11 cellular contexts compared by ENCODE assay signal in the genomic region with DNA sequence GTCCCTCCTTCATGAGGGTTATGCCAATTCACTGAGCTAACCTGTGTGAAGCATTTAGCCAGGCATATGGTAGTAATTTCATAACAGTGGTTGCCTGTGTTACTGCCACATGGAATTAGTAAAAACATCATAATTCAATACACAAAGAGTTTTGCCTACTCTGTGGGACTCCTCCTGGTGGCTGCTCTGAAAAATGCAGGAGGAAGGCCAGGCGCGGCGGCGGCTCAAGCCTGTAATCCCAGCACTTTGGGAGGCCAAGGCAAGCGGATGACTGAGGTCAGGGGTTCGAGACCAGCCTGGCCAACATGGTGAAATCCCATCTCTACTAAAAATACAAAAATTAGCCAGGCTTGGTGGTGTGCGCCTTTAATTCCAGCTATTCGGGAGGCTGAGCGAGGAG.
DNase-seq lines count a peak whose midpoint lies in the region; ATAC-seq and TF ChIP-seq lines count a peak whose summit lies in the region.
"Had no signal": no experiment of that assay in that cellular context is flagged by ENCODE, and none has a peak within 500 bp of the region (broad histone marks: within the 10 kb centered on the region; RNA-seq: fewer than 3 reads in every experiment).

No MANE protein-coding gene starts in this region.

- H3K18ac ChIP-seq in mesendoderm (ENCODE audit: low read length) = no peak overlapping the region

- no peak overlapping the region for H2BK5ac ChIP-seq in mesendoderm (ENCODE audit: low read length)

- H3F3A ChIP-seq in PC-3 (ENCODE audit: low read length, unreplicated experiment) = no peaks in the 10 kb centered on the region

- no TSS peak for BruUV-seq in Calu3 (replicated peaks; lab: Mats Ljungman, UMichigan)
- BruUV-seq in PC-3 (replicated peaks; lab: Mats Ljungman, UMichigan) = no TSS peak

- no peak overlapping the region for H2AFZ ChIP-seq in PC-3 (ENCODE audit: low read length)

- CTCF ChIA-PET in Calu3 (lab: Charles Lee) (no interaction called here), PC-3 (lab: Charles Lee) (no interaction called here)

- H4K20me1 ChIP-seq in PC-3 (ENCODE audit: low read length) = no peaks in the 10 kb centered on the region

- H2BK120ac ChIP-seq in mesendoderm (ENCODE audit: low read depth, low read length) = no peak overlapping the region

- H3K4me1 Mint-ChIP-seq in Calu3 (ENCODE audit: low read depth, unreplicated experiment) = no peaks in the 10 kb centered on the region

- DNase-seq in Calu3 (peak; percentile 7), PC-3 (no peak), mesendoderm (peak; percentile 26), gastrocnemius medialis (no peak), MV-4-11 (lab: John Stamatoyannopoulos, UW) (no peak)
- DNase-seq: activated CD8-positive, alpha-beta memory T cell treated with anti-CD3 and anti-CD28 coated beads, Interleukin-2, amount 50 U/mL, for 4 hours; cerebellar nuclear complex; T1000 had no signal

- no peaks in the 10 kb centered on the region for H3K9me3 ChIP-seq in PC-3 (ENCODE audit: low read length)
- H3K9me3 ChIP-seq in gastrocnemius medialis = no peaks in the 10 kb centered on the region

- H2AK5ac ChIP-seq in mesendoderm (ENCODE audit: low read length) = no peak overlapping the region

- H2BK15ac ChIP-seq in mesendoderm (replicated peaks; ENCODE audit: low read depth) = no peak overlapping the region

- H4K5ac ChIP-seq in mesendoderm (ENCODE audit: low read length) = no peak overlapping the region

- no peak overlapping the region for H3K23ac ChIP-seq in mesendoderm (ENCODE audit: low read length)

- no peaks in the 10 kb centered on the region for H3K36me3 Mint-ChIP-seq in Calu3 (ENCODE audit: insufficient read depth, unreplicated experiment)

- no peak overlapping the region for H3K4ac ChIP-seq in mesendoderm (ENCODE audit: low read depth, low read length)

- H3K36me3 ChIP-seq in PC-3 (ENCODE audit: low read depth, low read length) (no peaks in the 10 kb centered on the region), mesendoderm (ENCODE audit: control insufficient read depth, insufficient read depth, low read length) (no peaks in the 10 kb centered on the region), gastrocnemius medialis (no peaks in the 10 kb centered on the region)

- H3K27me3 Mint-ChIP-seq in Calu3 (ENCODE audit: unreplicated experiment) = no peaks in the 10 kb centered on the region

- TF ChIP-seq CTCF in Calu3 (IDR thresholded peaks at IDR 0.05; ENCODE audit: unreplicated experiment) = no peak
- TF ChIP-seq CTCF in GM12874 (IDR thresholded peaks at IDR 0.05; ENCODE audit: insufficient read depth, low read depth, low read length) = peak; percentile 24; the same call in 1 of the 2 replicates
- 0 out of 2 replicates have a peak, but pooled peaks have one; percentile 12 for TF ChIP-seq CTCF in PC-3 (conservative IDR thresholded peaks at IDR 0.05; ENCODE audit: low read depth, low read length)
- TF ChIP-seq CTCF in gastrocnemius medialis (IDR thresholded peaks at IDR 0.05 in 4 of 5, conservative IDR thresholded peaks at IDR 0.05 in 1 of 5) = no peak

- TF ChIP-seq POLR2A in gastrocnemius medialis (IDR thresholded peaks at IDR 0.05) = no peak

- H3K56ac ChIP-seq in mesendoderm (ENCODE audit: low read length) = no peak overlapping the region

- H3K27ac ChIP-seq in PC-3 (ENCODE audit: low read length) (no peak overlapping the region), mesendoderm (ENCODE audit: low read depth, low read length) (no peak overlapping the region), gastrocnemius medialis (no peak overlapping the region)

- ATAC-seq in PC-3 = no peak
- ATAC-seq in HG02970 (IDR thresholded peaks at IDR 0.05; ENCODE audit: low FRiP score, unreplicated experiment) = no peak
- ATAC-seq in gastrocnemius medialis = no peak

- no peak overlapping the region for H3K9ac ChIP-seq in PC-3 (ENCODE audit: low read length)
- no peak overlapping the region for H3K9ac ChIP-seq in mesendoderm (ENCODE audit: low read length)

- H4K8ac ChIP-seq in mesendoderm (ENCODE audit: low read depth, low read length) = no peak overlapping the region

- POLR2A ChIA-PET in PC-3 (lab: Charles Lee; ENCODE audit: unreplicated experiment) = no interaction called here

- WGBS in mesendoderm (ENCODE audit: extremely low coverage, insufficient coverage, low lambda C conversion rate) = no CpG with 5 or more reads among the region's 9 CpGs

- intact Hi-C loops in Calu3 (cut with micrococcal nuclease; ENCODE audit: unreplicated experiment) = no loop called here
- intact Hi-C loops in PC-3 (cut with micrococcal nuclease) = no loop called here
- intact Hi-C loops in gastrocnemius medialis (cut with DNase I; ENCODE audit: low total_unique reads) = no loop called here

- H3K9me3 Mint-ChIP-seq in Calu3 (ENCODE audit: low read depth, unreplicated experiment) = no peaks in the 10 kb centered on the region

- no peak overlapping the region for H3K4me3 Mint-ChIP-seq in Calu3 (ENCODE audit: low read depth, unreplicated experiment)

- no peak overlapping the region for H3K27ac Mint-ChIP-seq in Calu3 (ENCODE audit: unreplicated experiment)

- H3K79me2 ChIP-seq in PC-3 (ENCODE audit: low read length) (no peaks in the 10 kb centered on the region), mesendoderm (ENCODE audit: control insufficient read depth, insufficient read depth, low read length) (no peaks in the 10 kb centered on the region)

- H3K79me1 ChIP-seq in mesendoderm (ENCODE audit: low read length) = no peaks in the 10 kb centered on the region

- H3K4me3 ChIP-seq in PC-3 (ENCODE audit: low read length) (no peak overlapping the region), mesendoderm (ENCODE audit: low read length) (no peak overlapping the region), gastrocnemius medialis (no peak overlapping the region)
- H3K4me3 ChIP-seq: lung had no signal

- H3K4me1 ChIP-seq in PC-3 (ENCODE audit: insufficient read depth, low read length) = no peaks in the 10 kb centered on the region
- H3K4me1 ChIP-seq in mesendoderm (ENCODE audit: control insufficient read depth, low read depth, low read length) = no peaks in the 10 kb centered on the region
- H3K4me1 ChIP-seq in gastrocnemius medialis = no peaks in the 10 kb centered on the region

- H3K9me2 ChIP-seq in PC-3 (replicated peaks; ENCODE audit: low read length) = no peaks in the 10 kb centered on the region

- in situ Hi-C loops in gastrocnemius medialis (cut with MboI; ENCODE audit: low sequenced_read_pairs in 4 of 4) = no loop called here

- no peak overlapping the region for H3K4me2 ChIP-seq in PC-3 (ENCODE audit: low read length)
- no peak overlapping the region for H3K4me2 ChIP-seq in mesendoderm (ENCODE audit: low read length)

- no peaks in the 10 kb centered on the region for H3K27me3 ChIP-seq in PC-3 (ENCODE audit: low read length)
- H3K27me3 ChIP-seq in mesendoderm (ENCODE audit: insufficient read depth, low read length, poor library complexity) = no peaks in the 10 kb centered on the region
- H3K27me3 ChIP-seq in gastrocnemius medialis = no peaks in the 10 kb centered on the region

Comparison
In these comparisons a context has a peak if more than half of its experiments do, and no peak if none do; other contexts are left out.
1. DNase-seq: peak in Calu3 (single experiment) and mesendoderm (single experiment); none in PC-3 (single experiment), gastrocnemius medialis (0 of 2) and MV-4-11 (single experiment).
2. CTCF ChIP-seq: peak in GM12874 (single experiment) and PC-3 (single experiment); none in Calu3 (single experiment) and gastrocnemius medialis (0 of 5).